1 cellular context compared by ENCODE assay signal in the genomic region with DNA sequence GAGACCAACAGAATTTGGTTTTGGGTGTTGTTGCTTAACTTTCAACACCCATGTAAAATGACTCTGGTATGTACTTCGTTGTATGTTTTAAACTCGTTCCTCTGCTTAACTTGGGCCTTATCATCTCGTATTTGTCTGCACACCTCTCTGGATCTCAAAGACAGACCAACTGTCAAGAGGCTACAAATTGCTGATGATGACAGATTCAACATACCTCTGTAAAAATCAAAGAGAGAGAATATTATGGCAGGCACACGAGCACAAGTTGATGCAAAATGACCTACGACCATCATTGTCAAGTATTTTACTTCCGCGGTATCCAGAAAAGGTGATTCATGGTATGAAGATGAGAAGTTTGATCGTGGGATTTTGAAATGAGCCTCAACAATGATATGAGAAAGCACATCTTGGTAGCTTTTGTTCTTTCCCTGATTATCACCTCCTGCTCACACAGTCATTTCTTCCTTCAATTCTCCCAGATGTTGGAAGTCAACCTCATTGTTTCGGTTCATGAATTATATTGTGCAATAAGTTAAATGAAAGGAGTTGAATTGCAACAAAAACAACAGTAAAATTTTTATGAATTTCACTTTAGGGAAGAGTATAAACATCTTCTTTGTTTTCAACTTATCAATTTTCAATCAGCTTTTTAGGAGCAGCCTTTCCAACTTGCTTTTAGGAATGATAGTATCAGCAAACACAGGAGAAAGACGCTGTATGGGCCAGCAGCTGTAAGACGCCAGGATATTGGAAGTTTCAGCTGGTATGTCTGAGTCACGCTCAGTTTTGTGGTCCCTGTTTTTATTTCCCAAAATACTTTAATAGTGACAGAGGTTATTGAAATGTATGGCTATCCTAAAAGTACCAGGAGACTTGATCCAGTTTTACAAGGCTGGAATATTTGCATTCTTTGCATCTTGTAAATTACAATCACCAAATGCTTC.
TF ChIP-seq lines count a peak whose summit lies in the region.

No MANE protein-coding gene starts in this region.

TF ChIP-seq in IMR-90, 13 proteins besides CTCF, POLR2A, EP300 and RAD21 (continued from another document):
- TF ChIP-seq SMC3 (IDR thresholded peaks at IDR 0.05; ENCODE audit: low read depth, low read length), result no peak
- TF ChIP-seq, protein P1, sequence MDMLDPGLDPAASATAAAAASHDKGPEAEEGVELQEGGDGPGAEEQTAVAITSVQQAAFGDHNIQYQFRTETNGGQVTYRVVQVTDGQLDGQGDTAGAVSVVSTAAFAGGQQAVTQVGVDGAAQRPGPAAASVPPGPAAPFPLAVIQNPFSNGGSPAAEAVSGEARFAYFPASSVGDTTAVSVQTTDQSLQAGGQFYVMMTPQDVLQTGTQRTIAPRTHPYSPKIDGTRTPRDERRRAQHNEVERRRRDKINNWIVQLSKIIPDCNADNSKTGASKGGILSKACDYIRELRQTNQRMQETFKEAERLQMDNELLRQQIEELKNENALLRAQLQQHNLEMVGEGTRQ (IDR thresholded peaks at IDR 0.05; ENCODE audit: low read depth, low read length), result no peak
- no peak for TF ChIP-seq BHLHE40 (IDR thresholded peaks at IDR 0.05; ENCODE audit: low read depth, low read length)
- TF ChIP-seq RCOR1 (IDR thresholded peaks at IDR 0.05; ENCODE audit: insufficient replicate concordance, low read length), result no peak
- TF ChIP-seq MXI1 (IDR thresholded peaks at IDR 0.05; ENCODE audit: borderline replicate concordance, low read depth, low read length), result no peak
TF ChIP-seq in IMR-90: peak in this region for 2.
